In genomic region chrX:104112326-104112951, GRCh38 we compare ENCODE assay signal across 8 cellular contexts. TPM values are rescaled to one million over a fixed set of nuclear protein-coding genes. Genes with fewer than 3 reads are reported as not detected.
A peak's percentile ranks its signal among the peaks of the same experiment; 100 is the strongest.
DNase-seq lines count a peak whose midpoint lies in the region; ATAC-seq and TF ChIP-seq lines count a peak whose summit lies in the region.

Gene ZCCHC18, plus strand, starts transcription at chrX:104112523. Its CDS starts 1,589 bp downstream, at chrX:104114112.

- DNase-seq in NCI-H446 (lab: John Stamatoyannopoulos, UW) (peak; percentile 23 to 73), activated T-cell treated with anti-CD3 and anti-CD28 coated beads for 4 hours (peak; percentile 5), erythroblast (lab: John Stamatoyannopoulos, UW) (peak; percentile 9 to 20), thoracic aorta (ENCODE audit: low spot score) (no peak)

- TF ChIP-seq CTCF in thoracic aorta (IDR thresholded peaks at IDR 0.05) = no peak

- H4K20me1 ChIP-seq in BLaER1 = peaks cover 10% of the 10 kb centered on the region; the same call in 1 of the 2 replicates

- H3K27me3 ChIP-seq in BLaER1 (no peaks in the 10 kb centered on the region), mononuclear cell (ENCODE audit: insufficient read depth, low read length) (peaks cover 4% of the 10 kb centered on the region), thoracic aorta (replicated peaks; ENCODE audit: insufficient read depth) (no peaks in the 10 kb centered on the region)

- no peaks in the 10 kb centered on the region for H3K9me3 ChIP-seq in BLaER1
- H3K9me3 ChIP-seq in mononuclear cell (ENCODE audit: low read depth, low read length) = no peaks in the 10 kb centered on the region
- H3K9me3 ChIP-seq in thoracic aorta = no peaks in the 10 kb centered on the region

- H3K9ac ChIP-seq in BLaER1 = peak within 1 kb of the TSS; percentile 77

- H3K4me1 ChIP-seq in BLaER1 (peaks cover 24% of the 10 kb centered on the region), mononuclear cell (ENCODE audit: insufficient read depth, low read length) (peaks cover 18% of the 10 kb centered on the region), thoracic aorta (ENCODE audit: control insufficient read depth in 1 of 2, low read depth in 2 of 2) (peaks cover 0 to 5% of the 10 kb centered on the region in 2 donors)

- TF ChIP-seq POLR2A in erythroblast (IDR thresholded peaks at IDR 0.05; ENCODE audit: low read length) = no peak

- H3K4me2 ChIP-seq in BLaER1 = peak within 1 kb of the TSS; percentile 78

- H3K36me3 ChIP-seq in BLaER1 (no peaks in the 10 kb centered on the region), thoracic aorta (no peaks in the 10 kb centered on the region)

- ATAC-seq in GM19035 (IDR thresholded peaks at IDR 0.05; ENCODE audit: unreplicated experiment) (peak; percentile 79), HG03135 (IDR thresholded peaks at IDR 0.05; ENCODE audit: unreplicated experiment) (peak; percentile 68), thoracic aorta (ENCODE audit: insufficient number of reproducible peaks, low FRiP score, low read depth) (no peak)

- peak within 1 kb of the TSS; percentile 71 for H3K4me3 ChIP-seq in BLaER1
- H3K4me3 ChIP-seq in mononuclear cell (ENCODE audit: low read length) = peak within 1 kb of the TSS; percentile 45
- H3K4me3 ChIP-seq in thoracic aorta = peak within 1 kb of the TSS; percentile 77

- H3K27ac ChIP-seq in BLaER1 (peak within 1 kb of the TSS; percentile 81), thoracic aorta (peak within 1 kb of the TSS; percentile 72 to 74)

RNA-seq across cellular contexts. Expression of gene ZCCHC18, which starts in this region (rescaled TPM):
- total RNA-seq in mononuclear cell (3.4 TPM), thoracic aorta (1 to 10 TPM in 1 of 2 donors, under 1 TPM in 1; 0.49 to 3.9 TPM)
